ENCODE assay signal across 22 cellular contexts in the genomic region with DNA sequence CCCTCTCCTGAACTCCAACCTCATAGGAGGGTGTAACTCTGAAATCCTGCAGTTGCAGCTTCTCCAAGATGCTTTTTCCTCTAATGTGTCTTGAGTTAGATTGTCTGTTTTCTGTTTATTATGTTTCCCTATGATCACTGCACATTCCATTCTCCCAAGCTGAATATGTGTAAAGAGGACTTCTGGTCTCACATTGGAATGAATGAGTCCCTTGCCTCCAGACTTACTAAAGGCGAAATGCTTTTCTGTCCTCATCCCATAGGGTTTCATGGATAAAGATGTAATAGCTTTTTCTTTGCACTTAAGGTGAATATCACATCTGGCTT. TPM values are rescaled to one million over a fixed set of nuclear protein-coding genes. Genes with fewer than 3 reads are reported as not detected.
DNase-seq lines count a peak whose midpoint lies in the region; ATAC-seq and TF ChIP-seq lines count a peak whose summit lies in the region.
"Had no signal": no experiment of that assay in that cellular context is flagged by ENCODE, and none has a peak within 500 bp of the region (broad histone marks: within the 10 kb centered on the region; RNA-seq: fewer than 3 reads in every experiment).

No MANE protein-coding gene starts in this region.

- H3K27ac ChIP-seq in right cardiac atrium (ENCODE audit: low read length): peak overlapping the region; percentile 82
- H3K27ac ChIP-seq in caudate nucleus (ENCODE audit: low read depth, low read length): peak overlapping the region; percentile 95
- peak overlapping the region; percentile 69 to 92 (median 84) for H3K27ac ChIP-seq in tibial nerve
- H3K27ac ChIP-seq: neural progenitor cell had no signal

- H3K4me3 ChIP-seq in right cardiac atrium (ENCODE audit: low read length) (no peak overlapping the region), tibial nerve (no peak overlapping the region)
- H3K4me3 ChIP-seq: lung, neural progenitor cell, upper lobe of right lung had no signal

- no peak for TF ChIP-seq POLR2A in tibial nerve (IDR thresholded peaks at IDR 0.05)

- no peaks in the 10 kb centered on the region for H3K9me3 ChIP-seq in right cardiac atrium (ENCODE audit: control insufficient read depth, low read length)
- no peaks in the 10 kb centered on the region for H3K9me3 ChIP-seq in tibial nerve
- H3K9me3 ChIP-seq: upper lobe of right lung had no signal

- TF ChIP-seq CTCF in tibial nerve (IDR thresholded peaks at IDR 0.05): no peak

- ATAC-seq in right cardiac atrium (no peak), Right ventricle myocardium inferior (no peak), GM19467 (IDR thresholded peaks at IDR 0.05; ENCODE audit: unreplicated experiment) (no peak), GM21529 (IDR thresholded peaks at IDR 0.05; ENCODE audit: unreplicated experiment) (no peak)
- ATAC-seq: activated T-cell treated with anti-CD3 and anti-CD28 coated beads, Interleukin-2, amount 50 U/mL, for 72 hours; upper lobe of right lung had no signal

- H3K27me3 ChIP-seq in right cardiac atrium (ENCODE audit: control insufficient read depth, insufficient read depth) (no peaks in the 10 kb centered on the region), tibial nerve (no peaks in the 10 kb centered on the region)
- H3K27me3 ChIP-seq: neural progenitor cell, upper lobe of right lung had no signal

- peaks cover 4% of the 10 kb centered on the region for H3K4me1 ChIP-seq in right cardiac atrium (ENCODE audit: control insufficient read depth, insufficient read depth, low read length)
- peaks cover 0 to 44% (median 19%) of the 10 kb centered on the region in 4 donors for H3K4me1 ChIP-seq in tibial nerve
- H3K4me1 ChIP-seq: neural progenitor cell, upper lobe of right lung had no signal

- DNase-seq in right cardiac atrium (no peak), Right ventricle myocardium inferior (ENCODE audit: missing footprints) (no peak), caudate nucleus (lab: John Stamatoyannopoulos, UW) (no peak), pons (ENCODE audit: low spot score) (peak; percentile 57), tibial nerve (ENCODE audit: low spot score in 2 of 2) (no peak)
- DNase-seq in central memory CD4-positive, alpha-beta T cell: no peak
- DNase-seq: ACHN; activated CD4-positive, alpha-beta T cell treated with anti-CD3 and anti-CD28 coated beads, Interleukin-2, amount 10 ng/mL, durations not matched to agents 7 days and 5 days; activated naive CD4-positive, alpha-beta T cell treated with anti-CD3 and anti-CD28 coated beads, Interleukin-2, amount 10 ng/mL, durations not matched to agents 7 days and 5 days; activated T-cell treated with anti-CD3 and anti-CD28 coated beads, Interleukin-2, amount 50 U/mL, for 72 hours; GDM1; H7; NCI-H1092 treated with DMSO at 0.1 percent for 48 hours; NCI-H1930; NCI-H526 treated with DMSO at 0.1 percent for 48 hours; SIG-M5; small intestine; upper lobe of right lung had no signal

- TF ChIP-seq EP300 in tibial nerve (IDR thresholded peaks at IDR 0.05): no peak

- intact Hi-C loops in right cardiac atrium (cut with DNase I): no loop called here
- intact Hi-C loops in Right ventricle myocardium inferior (cut with DNase I): no loop called here

- WGBS in right cardiac atrium: 83% methylated on average over 1 of the region's 1 CpG
- WGBS in tibial nerve, 2 donors: 73 to 78% methylated on average over 1 of the region's 1 CpG

- H3K36me3 ChIP-seq in tibial nerve: peaks cover 0 to 78% (median 18%) of the 10 kb centered on the region in 3 donors
- H3K36me3 ChIP-seq: neural progenitor cell had no signal

RNA-seq across cellular contexts. Expression of a gene that starts 35.5 kb away (rescaled TPM):
- total RNA-seq in right cardiac atrium: 10 to 100 TPM; 15.0 to 20.2 (median 16.3) TPM
- polyA plus RNA-seq in right cardiac atrium: 14.0 TPM
- total RNA-seq in Right ventricle myocardium inferior: 12.5 TPM
- 10 to 100 TPM; 57.6 to 92.4 (median 78.9) TPM for total RNA-seq in tibial nerve

RNA-seq across cellular contexts. Expression of a gene that starts 35.8 kb away (rescaled TPM):
- total RNA-seq in right cardiac atrium (10 to 100 TPM in 1 of 4 donors, 1 to 10 TPM in 3; 5.7 to 15.8 (median 8.3) TPM), Right ventricle myocardium inferior (8.4 TPM), tibial nerve (10 to 100 TPM; 15.3 to 49.6 (median 38.4) TPM)
- 5.4 TPM for polyA plus RNA-seq in right cardiac atrium
